ENCODE assay signal across 1 cellular context in the genomic region with DNA sequence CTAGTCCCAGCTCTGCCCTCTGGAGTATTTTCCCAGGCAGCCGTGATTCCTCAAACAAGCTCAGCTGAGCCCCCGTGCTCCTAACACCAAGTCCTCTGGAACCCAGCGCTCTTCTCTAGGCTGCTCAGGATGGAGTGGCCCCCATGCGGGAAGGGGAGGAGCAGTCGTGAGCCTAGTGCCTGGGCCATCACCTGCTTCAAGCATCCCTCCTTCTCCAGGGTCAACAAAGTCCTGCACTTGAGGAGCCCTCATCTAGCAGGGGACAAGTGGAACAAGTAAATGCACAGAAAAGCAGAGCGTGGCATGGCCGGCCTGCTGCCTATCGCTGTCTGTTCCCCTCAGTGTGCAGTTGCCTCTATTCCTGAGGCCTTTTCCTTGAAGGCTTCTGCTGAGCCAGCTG.
A peak's percentile ranks its signal among the peaks of the same experiment; 100 is the strongest.
TF ChIP-seq lines count a peak whose summit lies in the region.

No MANE protein-coding gene starts in this region.

TF ChIP-seq in HepG2, 621 proteins besides CTCF, POLR2A, EP300 and RAD21:
- TF ChIP-seq, protein P1, sequence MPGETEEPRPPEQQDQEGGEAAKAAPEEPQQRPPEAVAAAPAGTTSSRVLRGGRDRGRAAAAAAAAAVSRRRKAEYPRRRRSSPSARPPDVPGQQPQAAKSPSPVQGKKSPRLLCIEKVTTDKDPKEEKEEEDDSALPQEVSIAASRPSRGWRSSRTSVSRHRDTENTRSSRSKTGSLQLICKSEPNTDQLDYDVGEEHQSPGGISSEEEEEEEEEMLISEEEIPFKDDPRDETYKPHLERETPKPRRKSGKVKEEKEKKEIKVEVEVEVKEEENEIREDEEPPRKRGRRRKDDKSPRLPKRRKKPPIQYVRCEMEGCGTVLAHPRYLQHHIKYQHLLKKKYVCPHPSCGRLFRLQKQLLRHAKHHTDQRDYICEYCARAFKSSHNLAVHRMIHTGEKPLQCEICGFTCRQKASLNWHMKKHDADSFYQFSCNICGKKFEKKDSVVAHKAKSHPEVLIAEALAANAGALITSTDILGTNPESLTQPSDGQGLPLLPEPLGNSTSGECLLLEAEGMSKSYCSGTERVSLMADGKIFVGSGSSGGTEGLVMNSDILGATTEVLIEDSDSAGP (CRISPR knock-in tag; IDR thresholded peaks at IDR 0.05; ENCODE audit: borderline replicate concordance) = 0 out of 2 replicates have a peak, but pooled peaks have one; percentile 15
- TF ChIP-seq ZNF552 (CRISPR knock-in tag; IDR thresholded peaks at IDR 0.05; ENCODE audit: borderline replicate concordance) (no peak), SMC3 (IDR thresholded peaks at IDR 0.05; ENCODE audit: low read length) (no peak), NFYC (CRISPR knock-in tag; IDR thresholded peaks at IDR 0.05) (no peak), ZNF263 (CRISPR knock-in tag; IDR thresholded peaks at IDR 0.05) (0 out of 2 replicates have a peak, but pooled peaks have one; percentile 17), XBP1 (CRISPR knock-in tag; IDR thresholded peaks at IDR 0.05) (no peak), ZNF687 (CRISPR knock-in tag; IDR thresholded peaks at IDR 0.05) (peak; percentile 11; the same call in 1 of the 2 replicates), RBM39 (IDR thresholded peaks at IDR 0.05; ENCODE audit: low read depth, low read length, poor library complexity, severe bottlenecking) (no peak)
